In genomic region chr17:81858967-81859905, GRCh38 we compare ENCODE assay signal across 8 cellular contexts. TPM values are rescaled to one million over a fixed set of nuclear protein-coding genes. Genes with fewer than 3 reads are reported as not detected.
DNase-seq lines count a peak whose midpoint lies in the region; ATAC-seq, FAIRE-seq and TF ChIP-seq lines count a peak whose summit lies in the region.

No MANE protein-coding gene starts in this region.

- no peak for TF ChIP-seq CTCF in CD4-positive, alpha-beta T cell (IDR thresholded peaks at IDR 0.05)
- no peak for TF ChIP-seq CTCF in neural crest cell (conservative IDR thresholded peaks at IDR 0.05)

- no peaks in the 10 kb centered on the region for H3K9me3 ChIP-seq in CD4-positive, alpha-beta T cell (ENCODE audit: control insufficient read depth, low read length)
- H3K9me3 ChIP-seq in duodenal mucosa (ENCODE audit: control insufficient read depth in 1 of 2, low read length in 2 of 2): no peaks in the 10 kb centered on the region

- H3K9ac ChIP-seq in duodenal mucosa (ENCODE audit: low read depth in 1 of 2, low read length in 2 of 2): peak overlapping the region; percentile 59 to 94

- peaks cover 49 to 74% of the 10 kb centered on the region in 2 donors for H3K4me1 ChIP-seq in duodenal mucosa (ENCODE audit: control insufficient read depth in 1 of 2, insufficient read depth in 2 of 2, low read length in 2 of 2)

- no peak for FAIRE-seq in H54 (lab: Jason Lieb, UNC)

- intact Hi-C loops in CD4-positive, alpha-beta T cell (cut with DNase I, micrococcal nuclease): loop anchor here in 1 of 2 experiments (5.0 kb wide), 1 partner anchor 177 kb away; the partner anchor contains the start of genes ARL16 and HGS

- H3K27ac Mint-ChIP-seq in CD4-positive, alpha-beta T cell: peak overlapping the region; percentile 72
- H3K27ac Mint-ChIP-seq in neural crest cell (ENCODE audit: unreplicated experiment): no peak overlapping the region

- no peak for ATAC-seq in CD4-positive, alpha-beta T cell (ENCODE audit: poor library complexity)
- ATAC-seq in GM21381 (IDR thresholded peaks at IDR 0.05; ENCODE audit: unreplicated experiment): no peak

- H3K4me3 Mint-ChIP-seq in CD4-positive, alpha-beta T cell: peak overlapping the region; percentile 87
- H3K4me3 Mint-ChIP-seq in neural crest cell: peak overlapping the region; percentile 92

- H3K4me3 ChIP-seq in duodenal mucosa (ENCODE audit: low read depth in 1 of 2, low read length in 2 of 2): peak overlapping the region; percentile 88 to 97

- H3K27me3 ChIP-seq in CD4-positive, alpha-beta T cell (ENCODE audit: control insufficient read depth, insufficient read depth, low read length): no peaks in the 10 kb centered on the region
- H3K27me3 ChIP-seq in duodenal mucosa (ENCODE audit: control insufficient read depth in 1 of 2, insufficient read depth in 2 of 2, low read length in 2 of 2): no peaks in the 10 kb centered on the region

- DNase-seq in CD4-positive, alpha-beta T cell: no peak
- DNase-seq in MV-4-11 (lab: John Stamatoyannopoulos, UW): peak; percentile 59
- DNase-seq in neural crest cell (ENCODE audit: low read depth, low spot score): no peak
- DNase-seq in activated effector memory CD4-positive, alpha-beta T cell treated with Interleukin-2 at 50 U/mL for 16 hours: no peak
- DNase-seq in H54 (ENCODE audit: insufficient read length, low spot score): no peak
- DNase-seq in putamen (ENCODE audit: low spot score): no peak

- H3K27ac ChIP-seq in CD4-positive, alpha-beta T cell (ENCODE audit: low read depth, low read length): peak overlapping the region; percentile 56
- peak overlapping the region; percentile 90 for H3K27ac ChIP-seq in duodenal mucosa (ENCODE audit: low read depth, low read length)

- no peaks in the 10 kb centered on the region for H3K27me3 Mint-ChIP-seq in CD4-positive, alpha-beta T cell
- H3K27me3 Mint-ChIP-seq in neural crest cell (ENCODE audit: low read depth): peaks cover 9% of the 10 kb centered on the region

- POLR2A ChIA-PET in CD4-positive, alpha-beta T cell (lab: Charles Lee): interaction anchor here (1.0 to 1.6 kb wide), 3 partner anchors 11 to 156 kb away, joined by 3 to 7 read pairs (median 3); partner anchors contain the start of genes MCRIP1 and MRPL12

- peaks cover 33% of the 10 kb centered on the region for H3K36me3 Mint-ChIP-seq in CD4-positive, alpha-beta T cell (ENCODE audit: low read depth)
- H3K36me3 Mint-ChIP-seq in neural crest cell (ENCODE audit: low read depth): peaks cover 7% of the 10 kb centered on the region

- peaks cover 29% of the 10 kb centered on the region for H3K4me1 Mint-ChIP-seq in CD4-positive, alpha-beta T cell (ENCODE audit: low read depth)
- peaks cover 29% of the 10 kb centered on the region for H3K4me1 Mint-ChIP-seq in neural crest cell

- no peak for TF ChIP-seq POLR2A in H54 (IDR thresholded peaks at IDR 0.05; ENCODE audit: low read depth, low read length)

- H3K9me3 Mint-ChIP-seq in CD4-positive, alpha-beta T cell: no peaks in the 10 kb centered on the region
- no peaks in the 10 kb centered on the region for H3K9me3 Mint-ChIP-seq in neural crest cell

- CTCF ChIA-PET in CD4-positive, alpha-beta T cell (lab: Charles Lee): no interaction called here

- peaks cover 15 to 41% of the 10 kb centered on the region in 2 donors for H3K36me3 ChIP-seq in duodenal mucosa (ENCODE audit: control insufficient read depth in 1 of 2, insufficient read depth in 2 of 2, low read length in 2 of 2)

RNA-seq across cellular contexts. Expression of gene P4HB, which starts 1.1 kb away (rescaled TPM):
- total RNA-seq in CD4-positive, alpha-beta T cell: 100 to 1,000 TPM; 223 to 233 TPM
- total RNA-seq in neural crest cell: 364 and 368 TPM in 2 replicates

RNA-seq across cellular contexts. Expression of gene ARHGDIA, which starts 11.9 kb away (rescaled TPM):
- total RNA-seq in CD4-positive, alpha-beta T cell: 100 to 1,000 TPM; 706 to 715 TPM
- 405 and 429 TPM in 2 replicates for total RNA-seq in neural crest cell

RNA-seq across cellular contexts. Expression of gene PPP1R27, which starts 24.4 kb away (rescaled TPM):
- not detected for total RNA-seq in CD4-positive, alpha-beta T cell
- not detected in 2 replicates for total RNA-seq in neural crest cell

RNA-seq across cellular contexts. Expression of gene MCRIP1, which starts 26.1 kb away (rescaled TPM):
- total RNA-seq in CD4-positive, alpha-beta T cell: 10 to 100 TPM; 36.9 to 37.7 TPM
- total RNA-seq in neural crest cell: 189 and 200 TPM in 2 replicates

RNA-seq across cellular contexts. Expression of gene ALYREF, which starts 32.1 kb away (rescaled TPM):
- 100 to 1,000 TPM in 1 of 2 experiments, 10 to 100 TPM in 1; 93.3 to 101 TPM for total RNA-seq in CD4-positive, alpha-beta T cell
- 216 and 217 TPM in 2 replicates for total RNA-seq in neural crest cell
